In genomic region chr6:166774292-166774691, GRCh38 we compare ENCODE assay signal across 19 cellular contexts.
"Had no signal": no experiment of that assay in that cellular context is flagged by ENCODE, and none has a peak within 500 bp of the region (broad histone marks: within the 10 kb centered on the region; RNA-seq: fewer than 3 reads in every experiment).

No MANE protein-coding gene starts in this region.

- H3K4me3 ChIP-seq: heart right ventricle, left lung, lower lobe of right lung, neural progenitor cell, pancreas, prostate gland, sigmoid colon, skin epidermis had no signal

- H3K9me3 Mint-ChIP-seq: endodermal cell; natural killer cell treated with Interleukin-12 subunit alpha and Interleukin-12 subunit beta and Interleukin-15 and Interleukin-18, amount 100 ng/mL, for 72 hours; neural progenitor cell had no signal

- H3K36me3 Mint-ChIP-seq: natural killer cell treated with Interleukin-12 subunit alpha and Interleukin-12 subunit beta and Interleukin-15 and Interleukin-18, amount 100 ng/mL, for 72 hours; neural progenitor cell had no signal

- ATAC-seq: heart right ventricle; left lung; lower lobe of right lung; natural killer cell treated with Interleukin-12 subunit alpha and Interleukin-12 subunit beta and Interleukin-15 and Interleukin-18, amount 100 ng/mL, for 72 hours; pancreas had no signal

- DNase-seq: cerebellar nuclear complex; dermis blood vessel endothelial cell; effector CD4-positive, alpha-beta T cell; heart right ventricle; hypothalamus; left lung; lower lobe of right lung; mesenchymal stem cell; midbrain; pancreas; sigmoid colon; stimulated activated CD4-positive, alpha-beta T cell treated with anti-CD3 and anti-CD28 coated beads, Interleukin-12 subunit alpha, Interleukin-12 subunit beta, amount 100 ng/mL, for 4 hours; stimulated activated naive CD4-positive, alpha-beta T cell treated with Interleukin-2 at 50 U/mL for 16 hours; trophoblast cell had no signal

- H3K4me3 Mint-ChIP-seq: endodermal cell; natural killer cell treated with Interleukin-12 subunit alpha and Interleukin-12 subunit beta and Interleukin-15 and Interleukin-18, amount 100 ng/mL, for 72 hours had no signal

- H3K27ac Mint-ChIP-seq: endodermal cell; natural killer cell treated with Interleukin-12 subunit alpha and Interleukin-12 subunit beta and Interleukin-15 and Interleukin-18, amount 100 ng/mL, for 72 hours; neural progenitor cell had no signal
